Comparison of ENCODE assay signal across 1 cellular context in the genomic region with DNA sequence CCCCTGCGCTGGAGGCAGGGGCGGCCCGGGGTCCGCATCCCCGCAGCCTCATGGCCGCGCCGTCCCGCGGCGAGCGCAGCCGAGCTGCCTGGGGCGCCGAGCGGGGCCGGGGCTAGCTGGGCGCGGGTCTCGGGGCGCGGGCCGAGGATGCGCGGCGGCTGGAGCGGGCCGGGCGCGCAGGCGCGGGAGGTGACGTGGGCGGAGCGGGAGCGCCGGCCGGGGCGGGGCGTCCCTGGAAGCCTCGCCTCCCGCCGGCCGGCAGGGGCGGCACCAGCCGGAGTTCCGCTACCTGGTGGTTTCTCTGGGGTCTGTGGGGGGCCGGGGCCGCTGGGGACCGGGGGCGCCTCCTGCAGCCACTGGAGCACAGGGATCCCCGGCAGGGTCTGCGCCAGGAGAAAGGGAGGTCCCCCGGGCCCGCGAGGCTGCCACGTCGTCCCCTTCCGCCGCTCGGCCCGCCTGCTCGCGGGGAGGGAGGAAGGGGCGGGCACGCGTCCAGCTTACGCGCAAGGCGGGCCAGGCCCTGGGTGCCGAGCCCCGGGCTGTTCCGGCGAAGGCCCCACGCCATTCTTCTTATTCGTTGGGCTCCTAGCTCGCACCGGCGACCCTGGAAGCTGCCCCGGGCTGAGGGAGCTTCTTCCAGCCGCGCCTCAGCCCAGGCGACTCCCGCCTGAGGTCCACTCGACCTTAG.
A peak's percentile ranks its signal among the peaks of the same experiment; 100 is the strongest.
TF ChIP-seq lines count a peak whose summit lies in the region.

LPCAT1 (minus strand) TSS at position 168 of the 688 bp plus-strand sequence; CDS start at position 52, 116 bp downstream.

TF ChIP-seq in HepG2, 621 proteins besides CTCF, POLR2A, EP300 and RAD21 (continued from another document and continues in another):
- TF ChIP-seq ZNF446 (CRISPR knock-in tag; IDR thresholded peaks at IDR 0.05) (no peak), RBM39 (IDR thresholded peaks at IDR 0.05; ENCODE audit: low read depth, low read length, poor library complexity, severe bottlenecking) (no peak), RBM22 (optimal IDR thresholded peaks at IDR 0.05; ENCODE audit: low read length) (no peak), ZNF570 (CRISPR knock-in tag; IDR thresholded peaks at IDR 0.05; ENCODE audit: borderline replicate concordance) (no peak), NCOA1 (CRISPR knock-in tag; IDR thresholded peaks at IDR 0.05) (no peak), ZNF788 (CRISPR knock-in tag; IDR thresholded peaks at IDR 0.05; ENCODE audit: borderline replicate concordance) (peak; percentile 29; the same call in 1 of the 2 replicates), NCOR1 (IDR thresholded peaks at IDR 0.05; ENCODE audit: borderline replicate concordance, low read length) (no peak), ZNF234 (CRISPR knock-in tag; conservative IDR thresholded peaks at IDR 0.05) (no peak), ZZZ3 (CRISPR knock-in tag; IDR thresholded peaks at IDR 0.05; ENCODE audit: borderline replicate concordance) (no peak), IKZF4 (CRISPR knock-in tag; IDR thresholded peaks at IDR 0.05; ENCODE audit: borderline replicate concordance, low read depth, not compliant biosample characterization) (no peak), SP5 (CRISPR knock-in tag; IDR thresholded peaks at IDR 0.05; ENCODE audit: borderline replicate concordance, low read depth) (no peak; the same call in 1 of the 2 replicates), ZNF138 (CRISPR knock-in tag; IDR thresholded peaks at IDR 0.05; ENCODE audit: low read depth) (no peak), DMTF1 (CRISPR knock-in tag; IDR thresholded peaks at IDR 0.05) (no peak), TSC22D2 (CRISPR knock-in tag; IDR thresholded peaks at IDR 0.05; ENCODE audit: borderline replicate concordance) (no peak), ZGPAT (CRISPR knock-in tag; IDR thresholded peaks at IDR 0.05) (no peak; the same call in 1 of the 2 replicates), MED8 (CRISPR knock-in tag; IDR thresholded peaks at IDR 0.05; ENCODE audit: insufficient replicate concordance) (no peak), ZHX1 (CRISPR knock-in tag; IDR thresholded peaks at IDR 0.05; ENCODE audit: low read depth) (0 out of 2 replicates have a peak, but pooled peaks have one; percentile 40), ARNT2 (CRISPR knock-in tag; IDR thresholded peaks at IDR 0.05; ENCODE audit: low read depth) (peak; percentile 28; the same call in 1 of the 2 replicates), PHF8 (CRISPR knock-in tag; IDR thresholded peaks at IDR 0.05) (peak; percentile 72), SMYD3 (CRISPR knock-in tag; IDR thresholded peaks at IDR 0.05) (no peak), ZNF543 (CRISPR knock-in tag; IDR thresholded peaks at IDR 0.05) (peak; percentile 71; the same call in 1 of the 2 replicates), ZNF709 (CRISPR knock-in tag; IDR thresholded peaks at IDR 0.05) (no peak), SALL1 (CRISPR knock-in tag; IDR thresholded peaks at IDR 0.05) (peak; percentile 52), ZNF704 (CRISPR knock-in tag; IDR thresholded peaks at IDR 0.05; ENCODE audit: borderline replicate concordance) (no peak), NFE2L2 (IDR thresholded peaks at IDR 0.05; ENCODE audit: low read length) (no peak), MXD3 (CRISPR knock-in tag; IDR thresholded peaks at IDR 0.05) (0 out of 2 replicates have a peak, but pooled peaks have one; percentile 34), ZNF558 (CRISPR knock-in tag; IDR thresholded peaks at IDR 0.05; ENCODE audit: borderline replicate concordance) (no peak), GATAD1 (CRISPR knock-in tag; IDR thresholded peaks at IDR 0.05) (peak; percentile 43; the same call in 1 of the 2 replicates), ZSCAN31 (CRISPR knock-in tag; IDR thresholded peaks at IDR 0.05; ENCODE audit: low read depth) (no peak), BHLHE40 (IDR thresholded peaks at IDR 0.05; ENCODE audit: low read length) (no peak), ZNF343 (CRISPR knock-in tag; IDR thresholded peaks at IDR 0.05) (peak; percentile 73; the same call in 1 of the 2 replicates), TFDP1 (CRISPR knock-in tag; IDR thresholded peaks at IDR 0.05; ENCODE audit: borderline replicate concordance) (peak; percentile 78; the same call in 1 of the 2 replicates), ARHGAP35 (CRISPR knock-in tag; IDR thresholded peaks at IDR 0.05; ENCODE audit: borderline replicate concordance) (peak; percentile 80; the same call in 1 of the 2 replicates), KLF16 (CRISPR knock-in tag; IDR thresholded peaks at IDR 0.05) (no peak), IKZF1 (IDR thresholded peaks at IDR 0.05) (no peak), ZNF546 (CRISPR knock-in tag; conservative IDR thresholded peaks at IDR 0.05) (peak; percentile 92), ZNF687 (CRISPR knock-in tag; IDR thresholded peaks at IDR 0.05) (peak; percentile 96), ZNF496 (CRISPR knock-in tag; IDR thresholded peaks at IDR 0.05; ENCODE audit: insufficient replicate concordance) (no peak), HMGA1 (CRISPR knock-in tag; conservative IDR thresholded peaks at IDR 0.05) (no peak), ADNP (CRISPR knock-in tag; IDR thresholded peaks at IDR 0.05) (peak; percentile 36; the same call in 1 of the 2 replicates), SP1 (IDR thresholded peaks at IDR 0.05) (no peak), SP1 (CRISPR knock-in tag; IDR thresholded peaks at IDR 0.05) (peak; percentile 72), HNRNPH1 (optimal IDR thresholded peaks at IDR 0.05; ENCODE audit: low read depth, low read length) (no peak), ZNF251 (CRISPR knock-in tag; IDR thresholded peaks at IDR 0.05) (no peak)
- TF ChIP-seq, protein P1, sequence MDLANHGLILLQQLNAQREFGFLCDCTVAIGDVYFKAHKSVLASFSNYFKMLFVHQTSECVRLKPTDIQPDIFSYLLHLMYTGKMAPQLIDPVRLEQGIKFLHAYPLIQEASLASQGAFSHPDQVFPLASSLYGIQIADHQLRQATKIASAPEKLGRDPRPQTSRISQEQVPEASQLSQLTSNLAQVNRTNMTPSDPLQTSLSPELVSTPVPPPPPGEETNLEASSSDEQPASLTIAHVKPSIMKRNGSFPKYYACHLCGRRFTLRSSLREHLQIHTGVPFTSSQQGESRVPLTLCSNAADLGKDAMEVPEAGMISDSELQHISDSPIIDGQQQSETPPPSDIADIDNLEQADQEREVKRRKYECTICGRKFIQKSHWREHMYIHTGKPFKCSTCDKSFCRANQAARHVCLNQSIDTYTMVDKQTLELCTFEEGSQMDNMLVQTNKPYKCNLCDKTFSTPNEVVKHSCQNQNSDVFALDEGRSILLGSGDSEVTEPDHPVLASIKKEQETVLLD (CRISPR knock-in tag; IDR thresholded peaks at IDR 0.05; ENCODE audit: low read depth): no peak
- TF ChIP-seq, protein P2, sequence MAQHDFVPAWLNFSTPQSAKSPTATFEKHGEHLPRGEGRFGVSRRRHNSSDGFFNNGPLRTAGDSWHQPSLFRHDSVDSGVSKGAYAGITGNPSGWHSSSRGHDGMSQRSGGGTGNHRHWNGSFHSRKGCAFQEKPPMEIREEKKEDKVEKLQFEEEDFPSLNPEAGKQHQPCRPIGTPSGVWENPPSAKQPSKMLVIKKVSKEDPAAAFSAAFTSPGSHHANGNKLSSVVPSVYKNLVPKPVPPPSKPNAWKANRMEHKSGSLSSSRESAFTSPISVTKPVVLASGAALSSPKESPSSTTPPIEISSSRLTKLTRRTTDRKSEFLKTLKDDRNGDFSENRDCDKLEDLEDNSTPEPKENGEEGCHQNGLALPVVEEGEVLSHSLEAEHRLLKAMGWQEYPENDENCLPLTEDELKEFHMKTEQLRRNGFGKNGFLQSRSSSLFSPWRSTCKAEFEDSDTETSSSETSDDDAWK (CRISPR knock-in tag; IDR thresholded peaks at IDR 0.05): no peak
